ENCODE assay signal across 22 cellular contexts in genomic region chr6:165630544-165630953, GRCh38. TPM values are rescaled to one million over a fixed set of nuclear protein-coding genes. Genes with fewer than 3 reads are reported as not detected.
DNase-seq lines count a peak whose midpoint lies in the region; ATAC-seq, FAIRE-seq and TF ChIP-seq lines count a peak whose summit lies in the region.
"Had no signal": no experiment of that assay in that cellular context is flagged by ENCODE, and none has a peak within 500 bp of the region (broad histone marks: within the 10 kb centered on the region; RNA-seq: fewer than 3 reads in every experiment).

No MANE protein-coding gene starts in this region.

- H3K4me3 Mint-ChIP-seq in osteocyte (ENCODE audit: unreplicated experiment) = no peak overlapping the region
- H3K4me3 Mint-ChIP-seq in CD8-positive, alpha-beta T cell = no peak overlapping the region
- H3K4me3 Mint-ChIP-seq: CD4-positive, CD25-positive, alpha-beta regulatory T cell; GM23338 had no signal

- no peaks in the 10 kb centered on the region for H3K27me3 Mint-ChIP-seq in osteocyte (ENCODE audit: unreplicated experiment)
- peaks cover 13% of the 10 kb centered on the region for H3K27me3 Mint-ChIP-seq in CD8-positive, alpha-beta T cell (ENCODE audit: low read depth)
- H3K27me3 Mint-ChIP-seq: CD4-positive, CD25-positive, alpha-beta regulatory T cell had no signal

- H2AFZ ChIP-seq in ACC112 (ENCODE audit: low read length, unreplicated experiment) (no peak overlapping the region), PC-3 (ENCODE audit: low read length) (no peak overlapping the region), endothelial cell of umbilical vein (ENCODE audit: low read depth, low read length) (no peak overlapping the region)
- H2AFZ ChIP-seq: GM23338 had no signal

- dilution Hi-C loops in endothelial cell of umbilical vein (cut with MboI; ENCODE audit: extremely low pct_ligation_motif_present, low sequenced_read_pairs) = no loop called here

- H3K36me3 Mint-ChIP-seq in osteocyte (ENCODE audit: unreplicated experiment) = no peaks in the 10 kb centered on the region
- no peaks in the 10 kb centered on the region for H3K36me3 Mint-ChIP-seq in CD8-positive, alpha-beta T cell
- H3K36me3 Mint-ChIP-seq: CD4-positive, CD25-positive, alpha-beta regulatory T cell had no signal

- no peak overlapping the region for H3K9ac ChIP-seq in PC-3 (ENCODE audit: low read length)
- H3K9ac ChIP-seq in endothelial cell of umbilical vein (replicated peaks; ENCODE audit: extremely low read depth, insufficient read depth, low read length) = no peak overlapping the region

- peak overlapping the region; percentile 32 for H3K27ac Mint-ChIP-seq in osteocyte (ENCODE audit: unreplicated experiment)
- no peak overlapping the region for H3K27ac Mint-ChIP-seq in CD8-positive, alpha-beta T cell
- H3K27ac Mint-ChIP-seq: CD4-positive, CD25-positive, alpha-beta regulatory T cell; GM23338 had no signal

- POLR2A ChIA-PET in PC-3 (lab: Charles Lee; ENCODE audit: unreplicated experiment) = no interaction called here
- POLR2A ChIA-PET in endothelial cell of umbilical vein (lab: Charles Lee) = no interaction called here
- POLR2A ChIA-PET in CD8-positive, alpha-beta T cell (lab: Charles Lee) = no interaction called here
- POLR2A ChIA-PET in RWPE1 (lab: Yijun Ruan, JAX; ENCODE audit: low non-redundant PET) = no interaction called here

- WGBS in heart left ventricle, 4 donors = 76 to 79% (median 77%) methylated on average over 6 of the region's 6 CpGs

- H3K36me3 ChIP-seq in ACC112 (ENCODE audit: insufficient read depth, low read length) = no peaks in the 10 kb centered on the region
- H3K36me3 ChIP-seq in PC-3 (ENCODE audit: low read depth, low read length) = no peaks in the 10 kb centered on the region
- no peaks in the 10 kb centered on the region for H3K36me3 ChIP-seq in endothelial cell of umbilical vein (ENCODE audit: control insufficient read depth in 2 of 2, extremely low read depth in 1 of 2, insufficient read depth in 2 of 2, low read length in 2 of 2)
- no peaks in the 10 kb centered on the region for H3K36me3 ChIP-seq in CD8-positive, alpha-beta T cell (ENCODE audit: insufficient read depth, low read length)
- H3K36me3 ChIP-seq in heart left ventricle = no peaks in the 10 kb centered on the region
- H3K36me3 ChIP-seq: BE2C had no signal

- FAIRE-seq in endothelial cell of umbilical vein (lab: Jason Lieb, UNC) = no peak

- intact Hi-C loops in PC-3 (cut with micrococcal nuclease) (loop anchor here (10.0 kb wide), 1 partner anchor 46 kb away; no protein-coding TSS in a partner anchor), endothelial cell of umbilical vein (cut with micrococcal nuclease) (no loop called here), heart left ventricle (cut with DNase I) (no loop called here)
- intact Hi-C loops in CD8-positive, alpha-beta T cell (cut with DNase I, micrococcal nuclease) = no loop called here

- H4K20me1 ChIP-seq in PC-3 (ENCODE audit: low read length) (no peaks in the 10 kb centered on the region), endothelial cell of umbilical vein (replicated peaks; ENCODE audit: control insufficient read depth, extremely low read depth, insufficient read depth, low read length) (no peaks in the 10 kb centered on the region)

- peaks cover 2% of the 10 kb centered on the region for H3K79me2 ChIP-seq in ACC112 (ENCODE audit: control insufficient read depth, insufficient read depth, low read length, unreplicated experiment)
- no peaks in the 10 kb centered on the region for H3K79me2 ChIP-seq in PC-3 (ENCODE audit: low read length)
- H3K79me2 ChIP-seq in endothelial cell of umbilical vein (ENCODE audit: control insufficient read depth, insufficient read depth, low read length) = no peaks in the 10 kb centered on the region

- no TSS peak for BruUV-seq in PC-3 (replicated peaks; lab: Mats Ljungman, UMichigan)
- BruUV-seq in endothelial cell of umbilical vein (replicated peaks; lab: Mats Ljungman, UMichigan) = no TSS peak

- TF ChIP-seq POLR2A in endothelial cell of umbilical vein (IDR thresholded peaks at IDR 0.05; ENCODE audit: low read depth, low read length) (no peak), heart left ventricle (IDR thresholded peaks at IDR 0.05) (no peak)

- H3K27me3 ChIP-seq in ACC112 (ENCODE audit: insufficient read depth, low read length) (no peaks in the 10 kb centered on the region), PC-3 (ENCODE audit: low read length) (no peaks in the 10 kb centered on the region), endothelial cell of umbilical vein (ENCODE audit: control insufficient read depth in 2 of 2, insufficient read depth in 2 of 2, low read length in 2 of 2) (no peaks in the 10 kb centered on the region), heart left ventricle (no peaks in the 10 kb centered on the region)
- H3K27me3 ChIP-seq in CD8-positive, alpha-beta T cell (ENCODE audit: insufficient read depth, low read length) = no peaks in the 10 kb centered on the region
- H3K27me3 ChIP-seq: BE2C had no signal

- H3K27ac ChIP-seq in ACC112 (ENCODE audit: low read depth, low read length) = no peak overlapping the region
- no peak overlapping the region for H3K27ac ChIP-seq in PC-3 (ENCODE audit: low read length)
- H3K27ac ChIP-seq in endothelial cell of umbilical vein (ENCODE audit: insufficient read depth, low read depth, low read length) = no peak overlapping the region
- no peak overlapping the region for H3K27ac ChIP-seq in CD8-positive, alpha-beta T cell (ENCODE audit: low read depth, low read length)
- no peak overlapping the region for H3K27ac ChIP-seq in RWPE1
- H3K27ac ChIP-seq in heart left ventricle = no peak overlapping the region
- H3K27ac ChIP-seq: SK-N-MC had no signal

- H3K4me3 ChIP-seq in ACC112 (ENCODE audit: low read depth, low read length) = peak overlapping the region; percentile 37; the same call in 1 of the 2 replicates
- no peak overlapping the region for H3K4me3 ChIP-seq in PC-3 (ENCODE audit: low read length)
- H3K4me3 ChIP-seq in endothelial cell of umbilical vein (replicated peaks in 1 of 3; ENCODE audit: insufficient read depth in 1 of 3, low read depth in 1 of 3, low read length in 3 of 3) = no peak overlapping the region
- H3K4me3 ChIP-seq in CD8-positive, alpha-beta T cell (ENCODE audit: low read depth, low read length) = no peak overlapping the region
- H3K4me3 ChIP-seq in heart left ventricle = no peak overlapping the region
- H3K4me3 ChIP-seq: GM23338, SK-N-MC had no signal

- CTCF ChIA-PET in PC-3 (lab: Charles Lee) = no interaction called here
- CTCF ChIA-PET in endothelial cell of umbilical vein (lab: Charles Lee) = no interaction called here
- CTCF ChIA-PET in CD8-positive, alpha-beta T cell (lab: Charles Lee) = no interaction called here
- CTCF ChIA-PET in RWPE1 (lab: Yijun Ruan, JAX) = no interaction called here

- peak; percentile 46 for DNase-seq in PC-3
- DNase-seq in endothelial cell of umbilical vein (ENCODE audit: low read depth, low spot score) = peak; percentile 12
- no peak for DNase-seq in osteocyte (ENCODE audit: extremely low spot score, unreplicated experiment)
- DNase-seq in ecto neural progenitor cell (ENCODE audit: low spot score) = no peak
- no peak for DNase-seq in CD8-positive, alpha-beta T cell
- DNase-seq in RWPE1 (ENCODE audit: low spot score) = no peak
- DNase-seq in heart left ventricle = no peak
- DNase-seq: 8988T; BE2C; CD4-positive, CD25-positive, alpha-beta regulatory T cell; DMS153; GDM1; HCEC 1CT; KBM-7; NCI-H1436; NCI-H1930; NCI-H345; NCI-H526 had no signal

- H3K4me2 ChIP-seq in PC-3 (ENCODE audit: low read length) (peak overlapping the region; percentile 18; the same call in 1 of the 2 replicates), endothelial cell of umbilical vein (ENCODE audit: insufficient read depth, low read length) (no peak overlapping the region)
- H3K4me2 ChIP-seq: GM23338 had no signal

- TF ChIP-seq CTCF in PC-3 (conservative IDR thresholded peaks at IDR 0.05; ENCODE audit: low read depth, low read length) (no peak), endothelial cell of umbilical vein (IDR thresholded peaks at IDR 0.05; ENCODE audit: extremely low read depth in 1 of 2, insufficient read depth in 1 of 2, low read depth in 1 of 2, low read length in 2 of 2) (no peak), osteocyte (IDR thresholded peaks at IDR 0.05) (no peak), RWPE1 (conservative IDR thresholded peaks at IDR 0.05; ENCODE audit: low read depth) (no peak), heart left ventricle (IDR thresholded peaks at IDR 0.05) (no peak)
- no peak for TF ChIP-seq CTCF in CD8-positive, alpha-beta T cell (IDR thresholded peaks at IDR 0.05)

- no peaks in the 10 kb centered on the region for H3F3A ChIP-seq in PC-3 (ENCODE audit: low read length, unreplicated experiment)

- peaks cover 6% of the 10 kb centered on the region for H3K4me1 ChIP-seq in ACC112 (ENCODE audit: control insufficient read depth, insufficient read depth, low read length, unreplicated experiment)
- H3K4me1 ChIP-seq in PC-3 (ENCODE audit: insufficient read depth, low read length) = peaks cover 10% of the 10 kb centered on the region
- no peaks in the 10 kb centered on the region for H3K4me1 ChIP-seq in endothelial cell of umbilical vein (ENCODE audit: control insufficient read depth, extremely low read depth, insufficient read depth, low read length)
- H3K4me1 ChIP-seq in CD8-positive, alpha-beta T cell (ENCODE audit: insufficient read depth, low read length) = no peaks in the 10 kb centered on the region
- H3K4me1 ChIP-seq in heart left ventricle = peaks cover 0 to 18% (median 5%) of the 10 kb centered on the region in 12 donors
- H3K4me1 ChIP-seq: BE2C had no signal

- H3K9me3 ChIP-seq in PC-3 (ENCODE audit: low read length) (no peaks in the 10 kb centered on the region), endothelial cell of umbilical vein (replicated peaks; ENCODE audit: control insufficient read depth, insufficient read depth, low read length) (no peaks in the 10 kb centered on the region), heart left ventricle (no peaks in the 10 kb centered on the region)
- no peaks in the 10 kb centered on the region for H3K9me3 ChIP-seq in CD8-positive, alpha-beta T cell (ENCODE audit: low read length)
- H3K9me3 ChIP-seq: BE2C had no signal

- H3K9me3 Mint-ChIP-seq in osteocyte (ENCODE audit: unreplicated experiment) = no peaks in the 10 kb centered on the region
- H3K9me3 Mint-ChIP-seq in CD8-positive, alpha-beta T cell = no peaks in the 10 kb centered on the region
- H3K9me3 Mint-ChIP-seq: GM23338 had no signal

- H3K9me2 ChIP-seq in PC-3 (replicated peaks; ENCODE audit: low read length) = no peaks in the 10 kb centered on the region

- H3K4me1 Mint-ChIP-seq in osteocyte (ENCODE audit: unreplicated experiment) = peaks cover 23% of the 10 kb centered on the region
- peaks cover 2% of the 10 kb centered on the region for H3K4me1 Mint-ChIP-seq in CD8-positive, alpha-beta T cell (ENCODE audit: low read depth)

- no peaks in the 10 kb centered on the region for H3K9me1 ChIP-seq in endothelial cell of umbilical vein (replicated peaks; ENCODE audit: control insufficient read depth, extremely low read depth, insufficient read depth, low read length)

- ATAC-seq in PC-3 = peak; percentile 75
- ATAC-seq in CD8-positive, alpha-beta T cell = no peak
- no peak for ATAC-seq in heart left ventricle
- ATAC-seq: GM23338, Right ventricle myocardium inferior had no signal

RNA-seq across cellular contexts. Expression of gene PDE10A, which starts 32.5 kb away (rescaled TPM):
- total RNA-seq in PC-3 (2014; rRNA removed) (0.92 and 2.1 TPM in 2 replicates), endothelial cell of umbilical vein (2.9 and 6.5 TPM in 2 replicates), osteocyte (7.3 and 9.8 TPM in 2 replicates), heart left ventricle (10 to 100 TPM in 8 of 9 donors, 1 to 10 TPM in 1; 8.6 to 22.4 (median 12.8) TPM)
- polyA plus RNA-seq in endothelial cell of umbilical vein (0.86 and 1.1 TPM in 2 replicates), heart left ventricle (10 to 100 TPM in 1 of 2 donors, 1 to 10 TPM in 1; 4.2 to 17.7 TPM)
- polyA plus RNA-seq in endothelial cell of umbilical vein (2011; cell fraction: cytosol; rRNA removed) = 0.74 and 0.80 TPM in 2 replicates
- polyA plus RNA-seq in endothelial cell of umbilical vein (2011; cell fraction: nucleus; rRNA removed) = 2.1 and 2.4 TPM in 2 replicates
- 2.1 and 7.1 TPM in 2 replicates for polyA plus RNA-seq in endothelial cell of umbilical vein (2012)
- 4.8 and 6.2 TPM in 2 replicates for polyA minus RNA-seq in endothelial cell of umbilical vein
- polyA minus RNA-seq in endothelial cell of umbilical vein (2011; cell fraction: cytosol; rRNA and poly(A)+ RNA removed) = 94.2 TPM
- 7.5 and 8.2 TPM in 2 replicates for polyA minus RNA-seq in endothelial cell of umbilical vein (2011; cell fraction: nucleus; rRNA and poly(A)+ RNA removed)
- total RNA-seq in CD8-positive, alpha-beta T cell = not detected
- total RNA-seq: CD4-positive, CD25-positive, alpha-beta regulatory T cell had no signal
- polyA plus RNA-seq: CD4-positive, CD25-positive, alpha-beta regulatory T cell had no signal

Comparison
In these comparisons a context has a peak if more than half of its experiments do, and no peak if none do; other contexts are left out.
1. DNase-seq: peak in PC-3 (single experiment) and endothelial cell of umbilical vein (single experiment); none in osteocyte (single experiment), ecto neural progenitor cell (single experiment), CD8-positive, alpha-beta T cell (0 of 7), RWPE1 (single experiment) and heart left ventricle (0 of 5).